In genomic region chr5:1540166-1540565, GRCh38 we compare ENCODE assay signal across 15 cellular contexts. TPM values are rescaled to one million over a fixed set of nuclear protein-coding genes. Genes with fewer than 3 reads are reported as not detected.
DNase-seq lines count a peak whose midpoint lies in the region; ATAC-seq, FAIRE-seq and TF ChIP-seq lines count a peak whose summit lies in the region.
"Had no signal": no experiment of that assay in that cellular context is flagged by ENCODE, and none has a peak within 500 bp of the region (broad histone marks: within the 10 kb centered on the region; RNA-seq: fewer than 3 reads in every experiment).

No MANE protein-coding gene starts in this region.

- no peaks in the 10 kb centered on the region for H3K27me3 Mint-ChIP-seq in central memory CD8-positive, alpha-beta T cell
- H3K27me3 Mint-ChIP-seq in naive thymus-derived CD4-positive, alpha-beta T cell, result peaks cover 0 to 10% (median 0%) of the 10 kb centered on the region in 5 donors
- H3K27me3 Mint-ChIP-seq: activated naive CD8-positive, alpha-beta T cell treated with anti-CD3 and anti-CD28 coated beads for 36 hours had no signal

- H3K36me3 ChIP-seq in naive thymus-derived CD4-positive, alpha-beta T cell (ENCODE audit: control insufficient read depth in 2 of 3, insufficient read depth in 3 of 3, low read length in 3 of 3), result no peaks in the 10 kb centered on the region

- H3K36me3 Mint-ChIP-seq in central memory CD8-positive, alpha-beta T cell (ENCODE audit: insufficient read depth), result peaks cover 11% of the 10 kb centered on the region
- peaks cover 0 to 2% (median 0%) of the 10 kb centered on the region in 5 donors for H3K36me3 Mint-ChIP-seq in naive thymus-derived CD4-positive, alpha-beta T cell
- H3K36me3 Mint-ChIP-seq: activated naive CD8-positive, alpha-beta T cell treated with anti-CD3 and anti-CD28 coated beads for 36 hours had no signal

- H3K27ac Mint-ChIP-seq in central memory CD8-positive, alpha-beta T cell (ENCODE audit: low read depth), result peak overlapping the region; percentile 45
- H3K27ac Mint-ChIP-seq in naive thymus-derived CD4-positive, alpha-beta T cell, result peak overlapping the region in 4 of 9 donors; percentile 15 to 73 (median 43)
- H3K27ac Mint-ChIP-seq: activated naive CD8-positive, alpha-beta T cell treated with anti-CD3 and anti-CD28 coated beads for 36 hours had no signal

- peaks cover 7 to 20% of the 10 kb centered on the region in 2 donors for H3K4me1 ChIP-seq in naive thymus-derived CD4-positive, alpha-beta T cell (ENCODE audit: control insufficient read depth in 2 of 2, insufficient read depth in 2 of 2, low read length in 2 of 2)

- H3K9me3 Mint-ChIP-seq in central memory CD8-positive, alpha-beta T cell, result no peaks in the 10 kb centered on the region
- H3K9me3 Mint-ChIP-seq in naive thymus-derived CD4-positive, alpha-beta T cell, result peaks cover 0 to 3% (median 0%) of the 10 kb centered on the region in 11 donors
- H3K9me3 Mint-ChIP-seq: activated naive CD8-positive, alpha-beta T cell treated with anti-CD3 and anti-CD28 coated beads for 36 hours had no signal

- peaks cover 0 to 3% (median 0%) of the 10 kb centered on the region in 3 experiments for H3K9me3 ChIP-seq in naive thymus-derived CD4-positive, alpha-beta T cell (ENCODE audit: control insufficient read depth in 2 of 3, low read length in 3 of 3)

- no peaks in the 10 kb centered on the region for H3K27me3 ChIP-seq in naive thymus-derived CD4-positive, alpha-beta T cell (ENCODE audit: control insufficient read depth in 2 of 2, insufficient read depth in 2 of 2, low read length in 2 of 2)

- H3K4me3 Mint-ChIP-seq in central memory CD8-positive, alpha-beta T cell, result no peak overlapping the region
- H3K4me3 Mint-ChIP-seq in naive thymus-derived CD4-positive, alpha-beta T cell, result no peak overlapping the region
- H3K4me3 Mint-ChIP-seq: activated naive CD8-positive, alpha-beta T cell treated with anti-CD3 and anti-CD28 coated beads for 36 hours had no signal

- no peak overlapping the region for H3K4me3 ChIP-seq in GM12865 (ENCODE audit: low read depth, low read length)
- H3K4me3 ChIP-seq in naive thymus-derived CD4-positive, alpha-beta T cell (ENCODE audit: low read length), result no peak overlapping the region

- DNase-seq in D721Med (ENCODE audit: insufficient read length, low spot score), result no peak
- peak; percentile 29 for DNase-seq in GM12865 (ENCODE audit: low read depth)
- peak; percentile 13 to 16 for DNase-seq in central memory CD8-positive, alpha-beta T cell (ENCODE audit: low spot score in 2 of 2)
- peak in 1 of 9 donors; percentile 16 for DNase-seq in naive thymus-derived CD4-positive, alpha-beta T cell
- no peak for DNase-seq in medulla oblongata (ENCODE audit: extremely low spot score)
- DNase-seq in iPS-NIHi11 (ENCODE audit: low spot score), result no peak
- DNase-seq: activated naive CD8-positive, alpha-beta T cell treated with anti-CD3 and anti-CD28 coated beads for 36 hours; C1 segment of cervical spinal cord; central memory CD4-positive, alpha-beta T cell; NCI-H2029; SW 1271 had no signal

- peaks cover 32% of the 10 kb centered on the region for H3K4me1 Mint-ChIP-seq in central memory CD8-positive, alpha-beta T cell
- peaks cover 21 to 32% (median 23%) of the 10 kb centered on the region in 7 donors for H3K4me1 Mint-ChIP-seq in naive thymus-derived CD4-positive, alpha-beta T cell

- TF ChIP-seq CTCF in D721Med (IDR thresholded peaks at IDR 0.05; ENCODE audit: insufficient read depth, missing control alignments) (peak; percentile 14), GM12865 (IDR thresholded peaks at IDR 0.05; ENCODE audit: insufficient read depth, low read depth, low read length, missing control alignments) (peak; percentile 19)

- intact Hi-C loops in naive thymus-derived CD4-positive, alpha-beta T cell (cut with micrococcal nuclease), result no loop called here

- POLR2A ChIA-PET in naive thymus-derived CD4-positive, alpha-beta T cell (lab: Charles Lee), result no interaction called here

- ATAC-seq in central memory CD8-positive, alpha-beta T cell (replicated peaks; ENCODE audit: extremely low read depth, poor library complexity, severe bottlenecking), result no peak
- no peak for ATAC-seq in naive thymus-derived CD4-positive, alpha-beta T cell
- no peak for ATAC-seq in HG03442 (IDR thresholded peaks at IDR 0.05; ENCODE audit: unreplicated experiment)
- no peak for ATAC-seq in HG03095 (IDR thresholded peaks at IDR 0.05; ENCODE audit: unreplicated experiment)
- ATAC-seq: Panc1 had no signal

- FAIRE-seq in D721Med (lab: Jason Lieb, UNC), result no peak
- FAIRE-seq: frontal cortex had no signal

- H3K27ac ChIP-seq in naive thymus-derived CD4-positive, alpha-beta T cell (ENCODE audit: low read depth, low read length), result peak overlapping the region; percentile 35

- CTCF ChIA-PET in naive thymus-derived CD4-positive, alpha-beta T cell (lab: Charles Lee), result no interaction called here

RNA-seq across cellular contexts. Expression of gene LPCAT1, which starts 16.4 kb away (rescaled TPM):
- total RNA-seq in naive thymus-derived CD4-positive, alpha-beta T cell, result 10 to 100 TPM; 29.4 to 89.4 (median 49.7) TPM
- polyA plus RNA-seq in naive thymus-derived CD4-positive, alpha-beta T cell, result 10 to 100 TPM in 1 of 2 donors, 1 to 10 TPM in 1; 9.9 to 23.5 TPM

Comparison
In these comparisons a context has a peak if more than half of its experiments do, and no peak if none do; other contexts are left out.
1. DNase-seq: peak in GM12865 (single experiment) and central memory CD8-positive, alpha-beta T cell (2 of 2); none in D721Med (single experiment), medulla oblongata (single experiment) and iPS-NIHi11 (single experiment).